1 cellular context compared by ENCODE assay signal in the genomic region with DNA sequence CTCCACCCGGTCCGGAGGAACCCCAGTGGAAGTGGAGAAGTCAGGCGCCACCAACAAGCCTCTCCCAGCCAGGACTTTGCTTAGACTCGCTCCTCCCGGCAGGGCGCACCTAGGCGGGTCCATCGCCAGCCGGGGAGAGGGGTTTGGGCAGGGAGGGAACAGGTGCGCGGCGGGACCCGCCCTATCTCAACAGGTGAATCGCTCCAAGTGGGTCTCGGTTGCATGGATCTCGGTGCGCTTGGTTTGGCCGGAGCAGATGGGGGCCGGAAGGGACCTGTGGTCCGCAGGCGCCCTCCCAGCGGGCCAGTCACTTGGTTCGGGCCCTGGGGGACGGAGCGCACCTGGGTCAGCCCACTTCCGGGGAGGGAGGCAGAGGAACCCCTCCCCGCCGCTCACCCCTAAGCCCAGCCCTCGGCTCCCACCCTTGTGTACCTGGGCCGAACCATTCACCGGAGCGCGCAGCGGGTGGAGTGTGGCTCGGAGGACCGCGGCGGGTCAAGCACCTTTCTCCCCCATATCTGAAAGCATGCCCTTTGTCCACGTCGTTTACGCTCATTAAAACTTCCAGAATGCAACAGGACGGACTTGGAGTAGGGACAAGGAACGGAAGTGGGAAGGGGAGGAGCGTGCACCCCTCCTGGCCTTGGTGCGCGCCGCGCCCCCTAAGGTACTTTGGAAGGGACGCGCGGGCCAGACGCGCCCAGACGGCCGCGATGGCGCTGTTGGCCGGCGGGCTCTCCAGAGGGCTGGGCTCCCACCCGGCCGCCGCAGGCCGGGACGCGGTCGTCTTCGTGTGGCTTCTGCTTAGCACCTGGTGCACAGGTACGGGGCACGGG.
A peak's percentile ranks its signal among the peaks of the same experiment; 100 is the strongest.
TF ChIP-seq lines count a peak whose summit lies in the region.

A gene with protein sequence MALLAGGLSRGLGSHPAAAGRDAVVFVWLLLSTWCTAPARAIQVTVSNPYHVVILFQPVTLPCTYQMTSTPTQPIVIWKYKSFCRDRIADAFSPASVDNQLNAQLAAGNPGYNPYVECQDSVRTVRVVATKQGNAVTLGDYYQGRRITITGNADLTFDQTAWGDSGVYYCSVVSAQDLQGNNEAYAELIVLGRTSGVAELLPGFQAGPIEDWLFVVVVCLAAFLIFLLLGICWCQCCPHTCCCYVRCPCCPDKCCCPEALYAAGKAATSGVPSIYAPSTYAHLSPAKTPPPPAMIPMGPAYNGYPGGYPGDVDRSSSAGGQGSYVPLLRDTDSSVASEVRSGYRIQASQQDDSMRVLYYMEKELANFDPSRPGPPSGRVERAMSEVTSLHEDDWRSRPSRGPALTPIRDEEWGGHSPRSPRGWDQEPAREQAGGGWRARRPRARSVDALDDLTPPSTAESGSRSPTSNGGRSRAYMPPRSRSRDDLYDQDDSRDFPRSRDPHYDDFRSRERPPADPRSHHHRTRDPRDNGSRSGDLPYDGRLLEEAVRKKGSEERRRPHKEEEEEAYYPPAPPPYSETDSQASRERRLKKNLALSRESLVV (plus strand): TSS at position 693 of the 836 bp plus-strand sequence. CDS start 21 bp downstream, at position 714.

TF ChIP-seq in HepG2, 621 proteins besides CTCF, POLR2A, EP300 and RAD21 (continued from another document and continues in another):
- TF ChIP-seq, protein P1, sequence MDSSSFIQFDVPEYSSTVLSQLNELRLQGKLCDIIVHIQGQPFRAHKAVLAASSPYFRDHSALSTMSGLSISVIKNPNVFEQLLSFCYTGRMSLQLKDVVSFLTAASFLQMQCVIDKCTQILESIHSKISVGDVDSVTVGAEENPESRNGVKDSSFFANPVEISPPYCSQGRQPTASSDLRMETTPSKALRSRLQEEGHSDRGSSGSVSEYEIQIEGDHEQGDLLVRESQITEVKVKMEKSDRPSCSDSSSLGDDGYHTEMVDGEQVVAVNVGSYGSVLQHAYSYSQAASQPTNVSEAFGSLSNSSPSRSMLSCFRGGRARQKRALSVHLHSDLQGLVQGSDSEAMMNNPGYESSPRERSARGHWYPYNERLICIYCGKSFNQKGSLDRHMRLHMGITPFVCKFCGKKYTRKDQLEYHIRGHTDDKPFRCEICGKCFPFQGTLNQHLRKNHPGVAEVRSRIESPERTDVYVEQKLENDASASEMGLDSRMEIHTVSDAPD (CRISPR knock-in tag; IDR thresholded peaks at IDR 0.05) = peak; percentile 67; the same call in 1 of the 2 replicates
- TF ChIP-seq HMGA1 (CRISPR knock-in tag; conservative IDR thresholded peaks at IDR 0.05) (no peak), ZSCAN30 (CRISPR knock-in tag; IDR thresholded peaks at IDR 0.05) (0 out of 2 replicates have a peak, but pooled peaks have one; percentile 36), MLLT10 (CRISPR knock-in tag; IDR thresholded peaks at IDR 0.05) (no peak), ZNF251 (CRISPR knock-in tag; IDR thresholded peaks at IDR 0.05) (0 out of 2 replicates have a peak, but pooled peaks have one; percentile 26), ZNF569 (CRISPR knock-in tag; IDR thresholded peaks at IDR 0.05; ENCODE audit: borderline replicate concordance) (0 out of 2 replicates have a peak, but pooled peaks have one; percentile 71), HHEX (CRISPR knock-in tag; IDR thresholded peaks at IDR 0.05) (no peak), KLF12 (CRISPR knock-in tag; IDR thresholded peaks at IDR 0.05; ENCODE audit: borderline replicate concordance) (peak; percentile 57), ZNF775 (CRISPR knock-in tag; IDR thresholded peaks at IDR 0.05; ENCODE audit: borderline replicate concordance) (peak; percentile 11; the same call in 1 of the 2 replicates), MXI1 (IDR thresholded peaks at IDR 0.05; ENCODE audit: borderline replicate concordance, low read depth, low read length) (peak; percentile 50; the same call in 1 of the 3 replicates), FOXK1 (CRISPR knock-in tag; IDR thresholded peaks at IDR 0.05; ENCODE audit: borderline replicate concordance, low read depth) (peak; percentile 98), ZFP82 (CRISPR knock-in tag; IDR thresholded peaks at IDR 0.05; ENCODE audit: borderline replicate concordance) (peak; percentile 71; the same call in 1 of the 2 replicates), ZNF577 (CRISPR knock-in tag; IDR thresholded peaks at IDR 0.05; ENCODE audit: borderline replicate concordance, low read depth) (no peak), ZNF34 (CRISPR knock-in tag; IDR thresholded peaks at IDR 0.05; ENCODE audit: borderline replicate concordance) (no peak), SAFB2 (CRISPR knock-in tag; IDR thresholded peaks at IDR 0.05; ENCODE audit: borderline replicate concordance, low read depth) (peak; percentile 80; the same call in 1 of the 2 replicates), ZNF703 (CRISPR knock-in tag; IDR thresholded peaks at IDR 0.05; ENCODE audit: borderline replicate concordance) (peak; percentile 35; the same call in 1 of the 2 replicates), ZNF101 (CRISPR knock-in tag; IDR thresholded peaks at IDR 0.05; ENCODE audit: borderline replicate concordance, low read depth) (no peak), ZNF354B (CRISPR knock-in tag; IDR thresholded peaks at IDR 0.05) (peak; percentile 18; the same call in 1 of the 2 replicates), ZNF326 (CRISPR knock-in tag; IDR thresholded peaks at IDR 0.05; ENCODE audit: borderline replicate concordance) (no peak), PHF5A (CRISPR knock-in tag; IDR thresholded peaks at IDR 0.05; ENCODE audit: low read depth, unreplicated experiment) (no peak), RFX5 (IDR thresholded peaks at IDR 0.05; ENCODE audit: low read depth, low read length) (no peak), ZNF24 (IDR thresholded peaks at IDR 0.05) (0 out of 2 replicates have a peak, but pooled peaks have one; percentile 15), NFE2L2 (IDR thresholded peaks at IDR 0.05; ENCODE audit: low read length) (no peak), GTF3A (CRISPR knock-in tag; conservative IDR thresholded peaks at IDR 0.05) (0 out of 2 replicates have a peak, but pooled peaks have one; percentile 38), ZFY (CRISPR knock-in tag; IDR thresholded peaks at IDR 0.05) (peak; percentile 92), FIP1L1 (IDR thresholded peaks at IDR 0.05; ENCODE audit: borderline replicate concordance, insufficient read depth, low read depth, low read length) (no peak), PHF20 (CRISPR knock-in tag; IDR thresholded peaks at IDR 0.05) (peak; percentile 45; the same call in 1 of the 2 replicates), NFIC (IDR thresholded peaks at IDR 0.05; ENCODE audit: low read length) (peak; percentile 34; the same call in 1 of the 2 replicates), POLR2AphosphoS2 (IDR thresholded peaks at IDR 0.05; ENCODE audit: low read depth, low read length) (no peak), ZNF530 (CRISPR knock-in tag; IDR thresholded peaks at IDR 0.05; ENCODE audit: low read depth) (0 out of 2 replicates have a peak, but pooled peaks have one; percentile 14), ZNF589 (CRISPR knock-in tag; conservative IDR thresholded peaks at IDR 0.05) (peak; percentile 96), TBL1XR1 (IDR thresholded peaks at IDR 0.05; ENCODE audit: borderline replicate concordance, low read length, partially characterized antibody) (no peak), ZFP62 (CRISPR knock-in tag; IDR thresholded peaks at IDR 0.05) (no peak), ZMAT3 (CRISPR knock-in tag; conservative IDR thresholded peaks at IDR 0.05) (peak; percentile 85), HDAC6 (IDR thresholded peaks at IDR 0.05; ENCODE audit: low read depth, low read length) (no peak), HNF4A (CRISPR knock-in tag; IDR thresholded peaks at IDR 0.05) (peak; percentile 37; the same call in 1 of the 2 replicates), ZKSCAN5 (CRISPR knock-in tag; IDR thresholded peaks at IDR 0.05) (0 out of 2 replicates have a peak, but pooled peaks have one; percentile 34), FOXA3 (CRISPR knock-in tag; IDR thresholded peaks at IDR 0.05) (peak; percentile 95), GPN1 (CRISPR knock-in tag; IDR thresholded peaks at IDR 0.05; ENCODE audit: borderline replicate concordance) (0 out of 2 replicates have a peak, but pooled peaks have one; percentile 44), BHLHE40 (IDR thresholded peaks at IDR 0.05; ENCODE audit: low read length) (peak; percentile 93)
- TF ChIP-seq, protein P2, sequence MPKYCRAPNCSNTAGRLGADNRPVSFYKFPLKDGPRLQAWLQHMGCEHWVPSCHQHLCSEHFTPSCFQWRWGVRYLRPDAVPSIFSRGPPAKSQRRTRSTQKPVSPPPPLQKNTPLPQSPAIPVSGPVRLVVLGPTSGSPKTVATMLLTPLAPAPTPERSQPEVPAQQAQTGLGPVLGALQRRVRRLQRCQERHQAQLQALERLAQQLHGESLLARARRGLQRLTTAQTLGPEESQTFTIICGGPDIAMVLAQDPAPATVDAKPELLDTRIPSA (CRISPR knock-in tag; IDR thresholded peaks at IDR 0.05; ENCODE audit: borderline replicate concordance) = no peak
- TF ChIP-seq, protein P3, sequence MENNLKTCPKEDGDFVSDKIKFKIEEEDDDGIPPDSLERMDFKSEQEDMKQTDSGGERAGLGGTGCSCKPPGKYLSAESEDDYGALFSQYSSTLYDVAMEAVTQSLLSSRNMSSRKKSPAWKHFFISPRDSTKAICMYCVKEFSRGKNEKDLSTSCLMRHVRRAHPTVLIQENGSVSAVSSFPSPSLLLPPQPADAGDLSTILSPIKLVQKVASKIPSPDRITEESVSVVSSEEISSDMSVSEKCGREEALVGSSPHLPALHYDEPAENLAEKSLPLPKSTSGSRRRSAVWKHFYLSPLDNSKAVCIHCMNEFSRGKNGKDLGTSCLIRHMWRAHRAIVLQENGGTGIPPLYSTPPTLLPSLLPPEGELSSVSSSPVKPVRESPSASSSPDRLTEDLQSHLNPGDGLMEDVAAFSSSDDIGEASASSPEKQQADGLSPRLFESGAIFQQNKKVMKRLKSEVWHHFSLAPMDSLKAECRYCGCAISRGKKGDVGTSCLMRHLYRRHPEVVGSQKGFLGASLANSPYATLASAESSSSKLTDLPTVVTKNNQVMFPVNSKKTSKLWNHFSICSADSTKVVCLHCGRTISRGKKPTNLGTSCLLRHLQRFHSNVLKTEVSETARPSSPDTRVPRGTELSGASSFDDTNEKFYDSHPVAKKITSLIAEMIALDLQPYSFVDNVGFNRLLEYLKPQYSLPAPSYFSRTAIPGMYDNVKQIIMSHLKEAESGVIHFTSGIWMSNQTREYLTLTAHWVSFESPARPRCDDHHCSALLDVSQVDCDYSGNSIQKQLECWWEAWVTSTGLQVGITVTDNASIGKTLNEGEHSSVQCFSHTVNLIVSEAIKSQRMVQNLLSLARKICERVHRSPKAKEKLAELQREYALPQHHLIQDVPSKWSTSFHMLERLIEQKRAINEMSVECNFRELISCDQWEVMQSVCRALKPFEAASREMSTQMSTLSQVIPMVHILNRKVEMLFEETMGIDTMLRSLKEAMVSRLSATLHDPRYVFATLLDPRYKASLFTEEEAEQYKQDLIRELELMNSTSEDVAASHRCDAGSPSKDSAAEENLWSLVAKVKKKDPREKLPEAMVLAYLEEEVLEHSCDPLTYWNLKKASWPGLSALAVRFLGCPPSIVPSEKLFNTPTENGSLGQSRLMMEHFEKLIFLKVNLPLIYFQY (CRISPR knock-in tag; IDR thresholded peaks at IDR 0.05; ENCODE audit: borderline replicate concordance) = no peak; the same call in none of the 2 replicates
- TF ChIP-seq, protein P4, sequence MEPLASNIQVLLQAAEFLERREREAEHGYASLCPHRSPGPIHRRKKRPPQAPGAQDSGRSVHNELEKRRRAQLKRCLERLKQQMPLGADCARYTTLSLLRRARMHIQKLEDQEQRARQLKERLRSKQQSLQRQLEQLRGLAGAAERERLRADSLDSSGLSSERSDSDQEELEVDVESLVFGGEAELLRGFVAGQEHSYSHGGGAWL (CRISPR knock-in tag; IDR thresholded peaks at IDR 0.05) = peak; percentile 68
- TF ChIP-seq, protein P5, sequence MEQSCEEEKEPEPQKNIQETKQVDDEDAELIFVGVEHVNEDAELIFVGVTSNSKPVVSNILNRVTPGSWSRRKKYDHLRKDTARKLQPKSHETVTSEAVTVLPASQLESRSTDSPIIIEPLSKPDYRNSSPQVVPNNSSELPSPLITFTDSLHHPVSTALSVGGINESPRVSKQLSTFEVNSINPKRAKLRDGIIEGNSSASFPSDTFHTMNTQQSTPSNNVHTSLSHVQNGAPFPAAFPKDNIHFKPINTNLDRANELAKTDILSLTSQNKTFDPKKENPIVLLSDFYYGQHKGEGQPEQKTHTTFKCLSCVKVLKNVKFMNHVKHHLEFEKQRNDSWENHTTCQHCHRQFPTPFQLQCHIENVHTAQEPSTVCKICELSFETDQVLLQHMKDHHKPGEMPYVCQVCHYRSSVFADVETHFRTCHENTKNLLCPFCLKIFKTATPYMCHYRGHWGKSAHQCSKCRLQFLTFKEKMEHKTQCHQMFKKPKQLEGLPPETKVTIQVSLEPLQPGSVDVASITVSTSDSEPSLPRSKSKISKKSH (CRISPR knock-in tag; IDR thresholded peaks at IDR 0.05; ENCODE audit: borderline replicate concordance) = no peak; the same call in none of the 2 replicates
- TF ChIP-seq, protein P6, sequence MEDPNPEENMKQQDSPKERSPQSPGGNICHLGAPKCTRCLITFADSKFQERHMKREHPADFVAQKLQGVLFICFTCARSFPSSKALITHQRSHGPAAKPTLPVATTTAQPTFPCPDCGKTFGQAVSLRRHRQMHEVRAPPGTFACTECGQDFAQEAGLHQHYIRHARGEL (CRISPR knock-in tag; IDR thresholded peaks at IDR 0.05) = no peak
- TF ChIP-seq, protein P7, sequence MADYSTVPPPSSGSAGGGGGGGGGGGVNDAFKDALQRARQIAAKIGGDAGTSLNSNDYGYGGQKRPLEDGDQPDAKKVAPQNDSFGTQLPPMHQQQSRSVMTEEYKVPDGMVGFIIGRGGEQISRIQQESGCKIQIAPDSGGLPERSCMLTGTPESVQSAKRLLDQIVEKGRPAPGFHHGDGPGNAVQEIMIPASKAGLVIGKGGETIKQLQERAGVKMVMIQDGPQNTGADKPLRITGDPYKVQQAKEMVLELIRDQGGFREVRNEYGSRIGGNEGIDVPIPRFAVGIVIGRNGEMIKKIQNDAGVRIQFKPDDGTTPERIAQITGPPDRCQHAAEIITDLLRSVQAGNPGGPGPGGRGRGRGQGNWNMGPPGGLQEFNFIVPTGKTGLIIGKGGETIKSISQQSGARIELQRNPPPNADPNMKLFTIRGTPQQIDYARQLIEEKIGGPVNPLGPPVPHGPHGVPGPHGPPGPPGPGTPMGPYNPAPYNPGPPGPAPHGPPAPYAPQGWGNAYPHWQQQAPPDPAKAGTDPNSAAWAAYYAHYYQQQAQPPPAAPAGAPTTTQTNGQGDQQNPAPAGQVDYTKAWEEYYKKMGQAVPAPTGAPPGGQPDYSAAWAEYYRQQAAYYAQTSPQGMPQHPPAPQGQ (CRISPR knock-in tag; IDR thresholded peaks at IDR 0.05; ENCODE audit: borderline replicate concordance) = no peak
- TF ChIP-seq, protein P8, sequence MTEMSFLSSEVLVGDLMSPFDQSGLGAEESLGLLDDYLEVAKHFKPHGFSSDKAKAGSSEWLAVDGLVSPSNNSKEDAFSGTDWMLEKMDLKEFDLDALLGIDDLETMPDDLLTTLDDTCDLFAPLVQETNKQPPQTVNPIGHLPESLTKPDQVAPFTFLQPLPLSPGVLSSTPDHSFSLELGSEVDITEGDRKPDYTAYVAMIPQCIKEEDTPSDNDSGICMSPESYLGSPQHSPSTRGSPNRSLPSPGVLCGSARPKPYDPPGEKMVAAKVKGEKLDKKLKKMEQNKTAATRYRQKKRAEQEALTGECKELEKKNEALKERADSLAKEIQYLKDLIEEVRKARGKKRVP (CRISPR knock-in tag; IDR thresholded peaks at IDR 0.05) = peak in 1 of 2 experiments; percentile 59; a peak in 2 of 4 replicates
